In the genomic region with DNA sequence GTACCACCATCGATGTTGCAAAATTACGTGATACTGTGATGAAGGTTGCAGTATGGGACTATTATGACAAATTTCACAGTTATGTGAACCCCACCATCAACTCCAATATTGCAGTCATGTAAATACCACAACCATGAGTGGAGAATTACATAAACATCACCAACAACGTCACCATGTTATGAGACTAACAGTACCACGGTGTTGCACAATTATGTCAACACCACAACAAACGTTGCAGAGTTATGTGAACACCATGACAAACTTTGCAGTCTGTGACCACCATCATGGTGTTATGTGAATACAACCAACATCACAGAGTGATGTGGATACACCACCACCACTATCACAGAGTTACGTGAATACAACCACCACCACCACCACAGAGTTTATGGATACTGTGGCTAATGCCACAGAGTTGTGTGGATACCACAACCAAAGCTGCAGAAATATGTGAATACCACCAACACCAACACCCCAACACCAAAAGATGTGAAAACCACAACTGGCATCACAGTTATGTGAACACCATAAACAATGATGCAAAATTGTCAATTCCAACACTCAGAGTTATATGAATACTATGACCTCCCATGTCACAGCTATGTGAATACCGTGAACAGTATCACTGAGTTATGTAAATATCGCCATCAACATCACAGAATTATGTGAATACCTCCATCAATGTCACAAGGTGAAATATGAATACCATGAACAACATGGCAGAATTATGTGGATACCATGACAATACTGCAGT, we compare ENCODE assay signal across 23 cellular contexts.
A peak's percentile ranks its signal among the peaks of the same experiment; 100 is the strongest.
DNase-seq lines count a peak whose midpoint lies in the region; ATAC-seq, FAIRE-seq and TF ChIP-seq lines count a peak whose summit lies in the region.
"Had no signal": no experiment of that assay in that cellular context is flagged by ENCODE, and none has a peak within 500 bp of the region (broad histone marks: within the 10 kb centered on the region; RNA-seq: fewer than 3 reads in every experiment).

No MANE protein-coding gene starts in this region.

- no peak for FAIRE-seq in HepG2 (lab: Jason Lieb, UNC)
- peak; percentile 32 for FAIRE-seq in urothelium cell line (lab: Jason Lieb, UNC)
- FAIRE-seq: small intestine, TTC549 had no signal

- TF ChIP-seq CTCF in HepG2 (CRISPR knock-in tag; IDR thresholded peaks at IDR 0.05): no peak
- no peak for TF ChIP-seq CTCF in right lobe of liver (IDR thresholded peaks at IDR 0.05)
- no peak for TF ChIP-seq CTCF in fibroblast of mammary gland (conservative IDR thresholded peaks at IDR 0.05; ENCODE audit: control insufficient read depth, insufficient read depth, low read depth, low read length)

- ATAC-seq in HepG2: no peak
- no peak for ATAC-seq in right lobe of liver
- no peak for ATAC-seq in aorta (ENCODE audit: low FRiP score)
- ATAC-seq: foreskin keratinocyte, GM23338, Right ventricle myocardium inferior had no signal

- in situ Hi-C loops in HepG2 (cut with HindIII; ENCODE audit: extremely low pct_ligation_motif_present, low pct_unique_long_range_greater_than_20kb): no loop called here

- no TSS peak for BruUV-seq in HepG2 (replicated peaks; lab: Mats Ljungman, UMichigan)

- WGBS in HepG2 (ENCODE audit: low lambda C conversion rate): 42% methylated on average over 6 of the region's 8 CpGs
- 73% methylated on average over 7 of the region's 8 CpGs for WGBS in right lobe of liver (ENCODE audit: insufficient coverage, low coverage, low lambda C conversion rate, missing lambda C conversion rate)
- 86% methylated on average over 8 of the region's 8 CpGs for WGBS in aorta, 2 donors

- H3K9me3 ChIP-seq in HepG2 (ENCODE audit: low read length) (no peaks in the 10 kb centered on the region), right lobe of liver (no peaks in the 10 kb centered on the region), aorta (ENCODE audit: control insufficient read depth, low read length) (peaks cover 3% of the 10 kb centered on the region)
- H3K9me3 ChIP-seq: uterus had no signal

- CTCF ChIA-PET in HepG2 (lab: Yijun Ruan, JAX; ENCODE audit: low intra/inter-chr PET ratio, low total read pairs): no interaction called here

- no peak overlapping the region for H3K27ac ChIP-seq in HepG2 (ENCODE audit: extremely low read length, insufficient read depth, low read length)
- H3K27ac ChIP-seq in right lobe of liver: no peak overlapping the region
- H3K27ac ChIP-seq in aorta (ENCODE audit: low read depth in 1 of 2, low read length in 2 of 2): no peak overlapping the region
- H3K27ac ChIP-seq: foreskin keratinocyte, uterus had no signal

- H3K36me3 ChIP-seq in HepG2 (replicated peaks in 1 of 2; ENCODE audit: control insufficient read depth in 1 of 2, insufficient read depth in 2 of 2, low read length in 2 of 2): no peaks in the 10 kb centered on the region
- no peaks in the 10 kb centered on the region for H3K36me3 ChIP-seq in right lobe of liver
- H3K36me3 ChIP-seq in H7 (replicated peaks; ENCODE audit: control insufficient read depth, insufficient read depth, low read length): no peaks in the 10 kb centered on the region
- H3K36me3 ChIP-seq in aorta (ENCODE audit: control insufficient read depth in 1 of 2, insufficient read depth in 2 of 2, low read length in 1 of 2): no peaks in the 10 kb centered on the region
- H3K36me3 ChIP-seq: uterus had no signal

- H4K20me1 ChIP-seq in HepG2 (ENCODE audit: insufficient read depth, low read length): no peaks in the 10 kb centered on the region

- no peak overlapping the region for H3K9ac ChIP-seq in HepG2 (ENCODE audit: insufficient read depth, low read depth, low read length)

- no peak for TF ChIP-seq RAD21 in HepG2 (CRISPR knock-in tag; IDR thresholded peaks at IDR 0.05)

- POLR2A ChIA-PET in HepG2 (lab: Yijun Ruan, JAX): no interaction called here

- no peaks in the 10 kb centered on the region for H3K79me2 ChIP-seq in HepG2 (ENCODE audit: insufficient read depth, low read length)

- H2AFZ ChIP-seq in HepG2 (ENCODE audit: low read length): no peak overlapping the region
- H2AFZ ChIP-seq: GM23338 had no signal

- H3K4me3 ChIP-seq in HepG2 (replicated peaks in 1 of 3; ENCODE audit: insufficient read depth in 1 of 3, low read depth in 2 of 3, low read length in 3 of 3): no peak overlapping the region
- no peak overlapping the region for H3K4me3 ChIP-seq in right lobe of liver
- H3K4me3 ChIP-seq in fibroblast of mammary gland (ENCODE audit: control insufficient read depth, low read depth, low read length): no peak overlapping the region
- H3K4me3 ChIP-seq in H7 (ENCODE audit: insufficient read depth, low read depth, low read length): no peak overlapping the region
- H3K4me3 ChIP-seq in aorta (ENCODE audit: low read length in 2 of 2): no peak overlapping the region
- H3K4me3 ChIP-seq: GM23338, uterus had no signal

- H3K4me2 ChIP-seq in HepG2 (ENCODE audit: low read depth, low read length): no peak overlapping the region
- H3K4me2 ChIP-seq: GM23338 had no signal

- intact Hi-C loops in HepG2 (cut with micrococcal nuclease; ENCODE audit: unreplicated experiment): no loop called here
- intact Hi-C loops in right lobe of liver (cut with DNase I): no loop called here
- intact Hi-C loops in aorta (cut with DNase I): no loop called here

- TF ChIP-seq EP300 in HepG2 (IDR thresholded peaks at IDR 0.05; ENCODE audit: low read depth in 2 of 2, low read length in 2 of 2): no peak
- TF ChIP-seq EP300 in HepG2 (CRISPR knock-in tag; IDR thresholded peaks at IDR 0.05; ENCODE audit: borderline replicate concordance): no peak

- H3K27me3 ChIP-seq in HepG2 (ENCODE audit: control insufficient read depth in 1 of 2, insufficient read depth in 2 of 2, low read length in 2 of 2): no peaks in the 10 kb centered on the region
- no peaks in the 10 kb centered on the region for H3K27me3 ChIP-seq in right lobe of liver
- H3K27me3 ChIP-seq in H7 (ENCODE audit: control insufficient read depth, insufficient read depth, low read length): no peaks in the 10 kb centered on the region
- H3K27me3 ChIP-seq in aorta (ENCODE audit: control insufficient read depth in 1 of 2, insufficient read depth in 2 of 2, low read length in 1 of 2): no peaks in the 10 kb centered on the region
- H3K27me3 ChIP-seq: foreskin keratinocyte, uterus had no signal

- DNase-seq in HepG2 (ENCODE audit: low spot score): no peak
- no peak for DNase-seq in right lobe of liver
- peak; percentile 4 for DNase-seq in RPMI7951 (ENCODE audit: low read depth)
- peak; percentile 96 for DNase-seq in fibroblast of mammary gland (ENCODE audit: low read depth)
- DNase-seq in urothelium cell line (ENCODE audit: low spot score): no peak
- DNase-seq in H7: no peak
- no peak for DNase-seq in GM03348 (ENCODE audit: low spot score)
- DNase-seq in aorta: no peak
- DNase-seq: 8988T; activated CD4-positive, alpha-beta T cell treated with anti-CD3 and anti-CD28 coated beads, Interleukin-2, amount 10 ng/mL, durations not matched to agents 24 days and 14 days; activated effector memory CD4-positive, alpha-beta T cell treated with Interleukin-2 at 50 U/mL for 16 hours; endodermal cell; foreskin keratinocyte; hypothalamus; mesendoderm; NCI-H1417; NCI-H524 treated with DMSO at 0.1 percent for 48 hours; small intestine; stimulated activated CD4-positive, alpha-beta T cell treated with anti-CD3 and anti-CD28 coated beads, Interleukin-4, amount 100 ng/mL, for 24 hours; uterus had no signal

- H3K4me1 ChIP-seq in HepG2 (ENCODE audit: insufficient read depth, low read length) (no peaks in the 10 kb centered on the region), right lobe of liver (no peaks in the 10 kb centered on the region), aorta (ENCODE audit: control insufficient read depth in 1 of 2, insufficient read depth in 2 of 2, low read length in 2 of 2) (no peaks in the 10 kb centered on the region)
- H3K4me1 ChIP-seq: foreskin keratinocyte, uterus had no signal

- TF ChIP-seq POLR2A in HepG2 (IDR thresholded peaks at IDR 0.05; ENCODE audit: insufficient read depth in 1 of 2, low read depth in 2 of 2, low read length in 2 of 2) (no peak), right lobe of liver (IDR thresholded peaks at IDR 0.05) (no peak)

TF ChIP-seq in HepG2, 621 proteins besides CTCF, POLR2A, EP300 and RAD21:
- peak; percentile 55; the same call in 1 of the 2 replicates for TF ChIP-seq CEBPB (IDR thresholded peaks at IDR 0.05; ENCODE audit: borderline replicate concordance, low read depth, low read length)
- no peak for TF ChIP-seq RNF2 (conservative IDR thresholded peaks at IDR 0.05; ENCODE audit: low read depth)
- no peak for TF ChIP-seq CREB3 (CRISPR knock-in tag; IDR thresholded peaks at IDR 0.05)
- no peak for TF ChIP-seq TMF1 (CRISPR knock-in tag; IDR thresholded peaks at IDR 0.05; ENCODE audit: low read depth)

Comparison
In these comparisons a context has a peak if more than half of its experiments do, and no peak if none do; other contexts are left out.
1. DNase-seq: peak in RPMI7951 (single experiment) and fibroblast of mammary gland (single experiment); none in HepG2 (single experiment), right lobe of liver (0 of 3), urothelium cell line (single experiment), H7 (single experiment), GM03348 (single experiment) and aorta (0 of 2).